1 cellular context compared by ENCODE assay signal in the genomic region with DNA sequence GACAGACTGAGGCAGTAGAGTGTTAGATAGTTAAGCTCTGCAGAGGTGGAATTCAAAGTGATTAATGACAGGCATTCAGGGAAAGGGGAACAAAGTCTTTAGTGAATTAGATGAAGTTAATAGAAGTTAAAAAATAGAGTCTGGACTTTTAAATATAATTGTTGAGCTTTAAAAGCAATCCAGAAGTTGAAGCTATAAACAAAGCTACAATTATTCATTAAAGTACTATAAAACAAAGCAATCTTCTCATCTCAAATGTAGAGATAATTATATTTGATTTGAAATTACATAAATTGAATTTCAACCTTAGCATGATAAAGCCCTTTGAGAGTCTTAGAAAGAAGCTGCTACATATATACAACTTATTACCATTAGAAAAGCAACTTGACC.
TF ChIP-seq lines count a peak whose summit lies in the region.

No MANE protein-coding gene starts in this region.

TF ChIP-seq in GM23338, 12 proteins besides CTCF, POLR2A, EP300 and RAD21 (continued from another document):
- TF ChIP-seq, protein P1, sequence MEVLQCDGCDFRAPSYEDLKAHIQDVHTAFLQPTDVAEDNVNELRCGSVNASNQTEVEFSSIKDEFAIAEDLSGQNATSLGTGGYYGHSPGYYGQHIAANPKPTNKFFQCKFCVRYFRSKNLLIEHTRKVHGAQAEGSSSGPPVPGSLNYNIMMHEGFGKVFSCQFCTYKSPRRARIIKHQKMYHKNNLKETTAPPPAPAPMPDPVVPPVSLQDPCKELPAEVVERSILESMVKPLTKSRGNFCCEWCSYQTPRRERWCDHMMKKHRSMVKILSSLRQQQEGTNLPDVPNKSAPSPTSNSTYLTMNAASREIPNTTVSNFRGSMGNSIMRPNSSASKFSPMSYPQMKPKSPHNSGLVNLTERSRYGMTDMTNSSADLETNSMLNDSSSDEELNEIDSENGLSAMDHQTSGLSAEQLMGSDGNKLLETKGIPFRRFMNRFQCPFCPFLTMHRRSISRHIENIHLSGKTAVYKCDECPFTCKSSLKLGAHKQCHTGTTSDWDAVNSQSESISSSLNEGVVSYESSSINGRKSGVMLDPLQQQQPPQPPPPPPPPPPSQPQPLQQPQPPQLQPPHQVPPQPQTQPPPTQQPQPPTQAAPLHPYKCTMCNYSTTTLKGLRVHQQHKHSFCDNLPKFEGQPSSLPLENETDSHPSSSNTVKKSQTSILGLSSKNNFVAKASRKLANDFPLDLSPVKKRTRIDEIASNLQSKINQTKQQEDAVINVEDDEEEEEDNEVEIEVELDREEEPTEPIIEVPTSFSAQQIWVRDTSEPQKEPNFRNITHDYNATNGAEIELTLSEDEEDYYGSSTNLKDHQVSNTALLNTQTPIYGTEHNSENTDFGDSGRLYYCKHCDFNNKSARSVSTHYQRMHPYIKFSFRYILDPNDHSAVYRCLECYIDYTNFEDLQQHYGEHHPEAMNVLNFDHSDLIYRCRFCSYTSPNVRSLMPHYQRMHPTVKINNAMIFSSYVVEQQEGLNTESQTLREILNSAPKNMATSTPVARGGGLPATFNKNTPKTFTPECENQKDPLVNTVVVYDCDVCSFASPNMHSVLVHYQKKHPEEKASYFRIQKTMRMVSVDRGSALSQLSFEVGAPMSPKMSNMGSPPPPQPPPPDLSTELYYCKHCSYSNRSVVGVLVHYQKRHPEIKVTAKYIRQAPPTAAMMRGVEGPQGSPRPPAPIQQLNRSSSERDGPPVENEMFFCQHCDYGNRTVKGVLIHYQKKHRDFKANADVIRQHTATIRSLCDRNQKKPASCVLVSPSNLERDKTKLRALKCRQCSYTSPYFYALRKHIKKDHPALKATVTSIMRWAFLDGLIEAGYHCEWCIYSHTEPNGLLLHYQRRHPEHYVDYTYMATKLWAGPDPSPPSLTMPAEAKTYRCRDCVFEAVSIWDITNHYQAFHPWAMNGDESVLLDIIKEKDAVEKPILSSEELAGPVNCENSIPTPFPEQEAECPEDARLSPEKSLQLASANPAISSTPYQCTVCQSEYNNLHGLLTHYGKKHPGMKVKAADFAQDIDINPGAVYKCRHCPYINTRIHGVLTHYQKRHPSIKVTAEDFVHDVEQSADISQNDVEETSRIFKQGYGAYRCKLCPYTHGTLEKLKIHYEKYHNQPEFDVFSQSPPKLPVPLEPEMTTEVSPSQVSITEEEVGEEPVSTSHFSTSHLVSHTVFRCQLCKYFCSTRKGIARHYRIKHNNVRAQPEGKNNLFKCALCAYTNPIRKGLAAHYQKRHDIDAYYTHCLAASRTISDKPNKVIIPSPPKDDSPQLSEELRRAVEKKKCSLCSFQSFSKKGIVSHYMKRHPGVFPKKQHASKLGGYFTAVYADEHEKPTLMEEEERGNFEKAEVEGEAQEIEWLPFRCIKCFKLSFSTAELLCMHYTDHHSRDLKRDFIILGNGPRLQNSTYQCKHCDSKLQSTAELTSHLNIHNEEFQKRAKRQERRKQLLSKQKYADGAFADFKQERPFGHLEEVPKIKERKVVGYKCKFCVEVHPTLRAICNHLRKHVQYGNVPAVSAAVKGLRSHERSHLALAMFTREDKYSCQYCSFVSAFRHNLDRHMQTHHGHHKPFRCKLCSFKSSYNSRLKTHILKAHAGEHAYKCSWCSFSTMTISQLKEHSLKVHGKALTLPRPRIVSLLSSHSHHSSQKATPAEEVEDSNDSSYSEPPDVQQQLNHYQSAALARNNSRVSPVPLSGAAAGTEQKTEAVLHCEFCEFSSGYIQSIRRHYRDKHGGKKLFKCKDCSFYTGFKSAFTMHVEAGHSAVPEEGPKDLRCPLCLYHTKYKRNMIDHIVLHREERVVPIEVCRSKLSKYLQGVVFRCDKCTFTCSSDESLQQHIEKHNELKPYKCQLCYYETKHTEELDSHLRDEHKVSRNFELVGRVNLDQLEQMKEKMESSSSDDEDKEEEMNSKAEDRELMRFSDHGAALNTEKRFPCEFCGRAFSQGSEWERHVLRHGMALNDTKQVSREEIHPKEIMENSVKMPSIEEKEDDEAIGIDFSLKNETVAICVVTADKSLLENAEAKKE (CRISPR knock-in tag; IDR thresholded peaks at IDR 0.05), result no peak
- TF ChIP-seq ZNF114 (CRISPR knock-in tag; IDR thresholded peaks at IDR 0.05) (no peak), ZNF331 (CRISPR knock-in tag; IDR thresholded peaks at IDR 0.05; ENCODE audit: low read depth) (no peak), REST (IDR thresholded peaks at IDR 0.05; ENCODE audit: unreplicated experiment) (no peak), NANOG (IDR thresholded peaks at IDR 0.05; ENCODE audit: borderline replicate concordance) (no peak)
- TF ChIP-seq, protein P2, sequence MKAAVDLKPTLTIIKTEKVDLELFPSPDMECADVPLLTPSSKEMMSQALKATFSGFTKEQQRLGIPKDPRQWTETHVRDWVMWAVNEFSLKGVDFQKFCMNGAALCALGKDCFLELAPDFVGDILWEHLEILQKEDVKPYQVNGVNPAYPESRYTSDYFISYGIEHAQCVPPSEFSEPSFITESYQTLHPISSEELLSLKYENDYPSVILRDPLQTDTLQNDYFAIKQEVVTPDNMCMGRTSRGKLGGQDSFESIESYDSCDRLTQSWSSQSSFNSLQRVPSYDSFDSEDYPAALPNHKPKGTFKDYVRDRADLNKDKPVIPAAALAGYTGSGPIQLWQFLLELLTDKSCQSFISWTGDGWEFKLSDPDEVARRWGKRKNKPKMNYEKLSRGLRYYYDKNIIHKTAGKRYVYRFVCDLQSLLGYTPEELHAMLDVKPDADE (IDR thresholded peaks at IDR 0.05), result no peak
